Comparison of ENCODE assay signal across 20 cellular contexts in the genomic region with DNA sequence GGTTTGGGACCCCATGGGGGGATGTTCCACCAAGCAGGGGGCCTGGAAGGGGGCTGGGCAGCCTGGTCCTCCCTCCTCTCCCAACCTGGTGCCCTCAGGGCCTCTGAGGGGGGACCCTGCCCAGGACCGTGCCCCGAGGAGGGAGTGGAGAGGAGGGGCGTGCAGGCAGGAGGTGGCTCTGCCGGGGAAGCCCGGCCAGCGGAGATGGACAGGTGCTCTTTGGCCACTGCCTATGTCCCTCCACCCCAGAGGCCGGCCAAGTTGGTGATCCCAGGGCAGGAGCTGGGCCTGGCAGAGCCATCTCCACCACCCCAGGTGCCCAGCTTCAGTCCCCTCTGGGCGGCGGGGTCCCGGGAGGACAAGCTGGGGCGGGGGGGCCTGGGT. TPM values are rescaled to one million over a fixed set of nuclear protein-coding genes. Genes with fewer than 3 reads are reported as not detected.
DNase-seq lines count a peak whose midpoint lies in the region; ATAC-seq, FAIRE-seq and TF ChIP-seq lines count a peak whose summit lies in the region.
"Had no signal": no experiment of that assay in that cellular context is flagged by ENCODE, and none has a peak within 500 bp of the region (broad histone marks: within the 10 kb centered on the region; RNA-seq: fewer than 3 reads in every experiment).

No MANE protein-coding gene starts in this region.

- no peaks in the 10 kb centered on the region for H3K36me3 ChIP-seq in lower lobe of right lung

- no peaks in the 10 kb centered on the region for H3K27me3 ChIP-seq in lower lobe of right lung (ENCODE audit: low read depth)

- DNase-seq in activated naive CD8-positive, alpha-beta T cell treated with anti-CD3 and anti-CD28 coated beads, Interleukin-2, amount 10 ng/mL, durations not matched to agents 7 days and 5 days, result peak; percentile 20
- no peak for DNase-seq in activated naive CD8-positive, alpha-beta T cell treated with anti-CD3 and anti-CD28 coated beads, Interleukin-2, amount 50 U/mL, for 24 hours
- DNase-seq in T-helper 17 cell (peak in 2 of 3 donors; percentile 1 to 8), lower lobe of right lung (peak; percentile 32), frontal cortex (ENCODE audit: low spot score in 2 of 2) (no peak)
- DNase-seq in effector CD4-positive, alpha-beta T cell, result no peak
- DNase-seq: CD4-positive, alpha-beta memory T cell; DMS79; HCEC 1CT; Karpas-422; MM.1S; NCI-H1105; NCI-H1694 treated with DMSO at 0.1 percent for 48 hours; NCI-H2171; NCI-H82 had no signal

- no peak for FAIRE-seq in frontal cortex (lab: Jason Lieb, UNC)
- FAIRE-seq: GM12878, GM18507 had no signal

- intact Hi-C loops in lower lobe of right lung (cut with DNase I), result no loop called here

- no peaks in the 10 kb centered on the region for H3K9me3 Mint-ChIP-seq in activated naive CD8-positive, alpha-beta T cell treated with anti-CD3 and anti-CD28 coated beads, Interleukin-2, amount 10 ng/mL, durations not matched to agents 7 days and 5 days
- H3K9me3 Mint-ChIP-seq in activated naive CD8-positive, alpha-beta T cell treated with anti-CD3 and anti-CD28 coated beads, Interleukin-2, amount 50 U/mL, for 24 hours, result no peaks in the 10 kb centered on the region
- no peaks in the 10 kb centered on the region for H3K9me3 Mint-ChIP-seq in stimulated activated memory B cell treated with anti-CD40 and anti-IgM and Interleukin-4, amounts not matched to agents 10 μg/mL and 1 μg/mL and 100 μg/mL, for 72 hours
- H3K9me3 Mint-ChIP-seq: CD4-positive, alpha-beta memory T cell had no signal

- no peak for TF ChIP-seq CTCF in lower lobe of right lung (IDR thresholded peaks at IDR 0.05)

- H3K4me1 ChIP-seq in lower lobe of right lung, result peaks cover 17% of the 10 kb centered on the region

- H3K4me3 ChIP-seq in lower lobe of right lung, result no peak overlapping the region
- H3K4me3 ChIP-seq: GM12878 had no signal

- POLR2A ChIA-PET in activated naive CD8-positive, alpha-beta T cell treated with anti-CD3 and anti-CD28 coated beads, Interleukin-2, amount 10 ng/mL, durations not matched to agents 7 days and 5 days (lab: Charles Lee), result no interaction called here

- no peaks in the 10 kb centered on the region for H3K27me3 Mint-ChIP-seq in activated naive CD8-positive, alpha-beta T cell treated with anti-CD3 and anti-CD28 coated beads, Interleukin-2, amount 10 ng/mL, durations not matched to agents 7 days and 5 days
- H3K27me3 Mint-ChIP-seq in activated naive CD8-positive, alpha-beta T cell treated with anti-CD3 and anti-CD28 coated beads, Interleukin-2, amount 50 U/mL, for 24 hours, result no peaks in the 10 kb centered on the region
- peaks cover 4% of the 10 kb centered on the region for H3K27me3 Mint-ChIP-seq in T-helper 17 cell
- H3K27me3 Mint-ChIP-seq in stimulated activated memory B cell treated with anti-CD40 and anti-IgM and Interleukin-4, amounts not matched to agents 10 μg/mL and 1 μg/mL and 100 μg/mL, for 72 hours, result peaks cover 24% of the 10 kb centered on the region

- H3K9me3 ChIP-seq in T-helper 17 cell (ENCODE audit: control insufficient read depth, low read length, poor library complexity, severe bottlenecking), result no peaks in the 10 kb centered on the region
- no peaks in the 10 kb centered on the region for H3K9me3 ChIP-seq in lower lobe of right lung

- no peak overlapping the region for H3K4me3 Mint-ChIP-seq in activated naive CD8-positive, alpha-beta T cell treated with anti-CD3 and anti-CD28 coated beads, Interleukin-2, amount 10 ng/mL, durations not matched to agents 7 days and 5 days
- no peak overlapping the region for H3K4me3 Mint-ChIP-seq in activated naive CD8-positive, alpha-beta T cell treated with anti-CD3 and anti-CD28 coated beads, Interleukin-2, amount 50 U/mL, for 24 hours
- H3K4me3 Mint-ChIP-seq in T-helper 17 cell, result no peak overlapping the region
- H3K4me3 Mint-ChIP-seq in stimulated activated memory B cell treated with anti-CD40 and anti-IgM and Interleukin-4, amounts not matched to agents 10 μg/mL and 1 μg/mL and 100 μg/mL, for 72 hours, result no peak overlapping the region
- H3K4me3 Mint-ChIP-seq: CD4-positive, alpha-beta memory T cell had no signal

- no peak overlapping the region for H3K27ac ChIP-seq in lower lobe of right lung

- H3K27ac Mint-ChIP-seq in activated naive CD8-positive, alpha-beta T cell treated with anti-CD3 and anti-CD28 coated beads, Interleukin-2, amount 10 ng/mL, durations not matched to agents 7 days and 5 days, result no peak overlapping the region
- H3K27ac Mint-ChIP-seq in activated naive CD8-positive, alpha-beta T cell treated with anti-CD3 and anti-CD28 coated beads, Interleukin-2, amount 50 U/mL, for 24 hours, result no peak overlapping the region
- H3K27ac Mint-ChIP-seq in T-helper 17 cell, result no peak overlapping the region
- no peak overlapping the region for H3K27ac Mint-ChIP-seq in stimulated activated memory B cell treated with anti-CD40 and anti-IgM and Interleukin-4, amounts not matched to agents 10 μg/mL and 1 μg/mL and 100 μg/mL, for 72 hours
- H3K27ac Mint-ChIP-seq: CD4-positive, alpha-beta memory T cell had no signal

- H3K4me1 Mint-ChIP-seq in activated naive CD8-positive, alpha-beta T cell treated with anti-CD3 and anti-CD28 coated beads, Interleukin-2, amount 10 ng/mL, durations not matched to agents 7 days and 5 days, result no peaks in the 10 kb centered on the region
- H3K4me1 Mint-ChIP-seq in activated naive CD8-positive, alpha-beta T cell treated with anti-CD3 and anti-CD28 coated beads, Interleukin-2, amount 50 U/mL, for 24 hours, result no peaks in the 10 kb centered on the region
- no peaks in the 10 kb centered on the region for H3K4me1 Mint-ChIP-seq in T-helper 17 cell
- no peaks in the 10 kb centered on the region for H3K4me1 Mint-ChIP-seq in stimulated activated memory B cell treated with anti-CD40 and anti-IgM and Interleukin-4, amounts not matched to agents 10 μg/mL and 1 μg/mL and 100 μg/mL, for 72 hours
- H3K4me1 Mint-ChIP-seq: CD4-positive, alpha-beta memory T cell had no signal

- no peaks in the 10 kb centered on the region for H3K36me3 Mint-ChIP-seq in activated naive CD8-positive, alpha-beta T cell treated with anti-CD3 and anti-CD28 coated beads, Interleukin-2, amount 10 ng/mL, durations not matched to agents 7 days and 5 days
- H3K36me3 Mint-ChIP-seq in activated naive CD8-positive, alpha-beta T cell treated with anti-CD3 and anti-CD28 coated beads, Interleukin-2, amount 50 U/mL, for 24 hours (ENCODE audit: low read depth), result no peaks in the 10 kb centered on the region
- H3K36me3 Mint-ChIP-seq in T-helper 17 cell (ENCODE audit: low read depth), result no peaks in the 10 kb centered on the region
- H3K36me3 Mint-ChIP-seq in stimulated activated memory B cell treated with anti-CD40 and anti-IgM and Interleukin-4, amounts not matched to agents 10 μg/mL and 1 μg/mL and 100 μg/mL, for 72 hours, result no peaks in the 10 kb centered on the region
- H3K36me3 Mint-ChIP-seq: CD4-positive, alpha-beta memory T cell had no signal

- no peak for ATAC-seq in activated naive CD8-positive, alpha-beta T cell treated with anti-CD3 and anti-CD28 coated beads, Interleukin-2, amount 10 ng/mL, durations not matched to agents 7 days and 5 days (ENCODE audit: low read depth)
- no peak for ATAC-seq in activated naive CD8-positive, alpha-beta T cell treated with anti-CD3 and anti-CD28 coated beads, Interleukin-2, amount 50 U/mL, for 24 hours
- ATAC-seq in T-helper 17 cell (no peak), lower lobe of right lung (no peak)
- ATAC-seq in stimulated activated memory B cell treated with anti-CD40 and anti-IgM and Interleukin-4, amounts not matched to agents 10 μg/mL and 1 μg/mL and 100 μg/mL, for 72 hours, result peak; percentile 40
- ATAC-seq: GM12878 had no signal

RNA-seq across cellular contexts. Expression of gene MUC2, which starts 2.4 kb away (rescaled TPM):
- total RNA-seq in activated naive CD8-positive, alpha-beta T cell treated with anti-CD3 and anti-CD28 coated beads, Interleukin-2, amount 10 ng/mL, durations not matched to agents 7 days and 5 days, result not detected
- total RNA-seq in T-helper 17 cell (not detected), lower lobe of right lung (not detected), frontal cortex (not detected)
- total RNA-seq: CD4-positive, alpha-beta memory T cell; G401; NCI-H460 had no signal

RNA-seq across cellular contexts. Expression of gene MUC6, which starts 40.5 kb away (rescaled TPM):
- not detected for total RNA-seq in activated naive CD8-positive, alpha-beta T cell treated with anti-CD3 and anti-CD28 coated beads, Interleukin-2, amount 10 ng/mL, durations not matched to agents 7 days and 5 days
- total RNA-seq in T-helper 17 cell, result not detected
- total RNA-seq in lower lobe of right lung, result 0.09 TPM
- not detected for total RNA-seq in frontal cortex
- total RNA-seq: CD4-positive, alpha-beta memory T cell; G401; NCI-H460 had no signal

Comparison
In these comparisons a context has a peak if more than half of its experiments do, and no peak if none do; other contexts are left out.
1. DNase-seq: peak in activated naive CD8-positive, alpha-beta T cell treated with anti-CD3 and anti-CD28 coated beads, Interleukin-2, amount 10 ng/mL, durations not matched to agents 7 days and 5 days (single experiment), T-helper 17 cell (2 of 3) and lower lobe of right lung (single experiment); none in activated naive CD8-positive, alpha-beta T cell treated with anti-CD3 and anti-CD28 coated beads, Interleukin-2, amount 50 U/mL, for 24 hours (single experiment), frontal cortex (0 of 2) and effector CD4-positive, alpha-beta T cell (single experiment).